Comparison of ENCODE assay signal across 1 cellular context in the genomic region with DNA sequence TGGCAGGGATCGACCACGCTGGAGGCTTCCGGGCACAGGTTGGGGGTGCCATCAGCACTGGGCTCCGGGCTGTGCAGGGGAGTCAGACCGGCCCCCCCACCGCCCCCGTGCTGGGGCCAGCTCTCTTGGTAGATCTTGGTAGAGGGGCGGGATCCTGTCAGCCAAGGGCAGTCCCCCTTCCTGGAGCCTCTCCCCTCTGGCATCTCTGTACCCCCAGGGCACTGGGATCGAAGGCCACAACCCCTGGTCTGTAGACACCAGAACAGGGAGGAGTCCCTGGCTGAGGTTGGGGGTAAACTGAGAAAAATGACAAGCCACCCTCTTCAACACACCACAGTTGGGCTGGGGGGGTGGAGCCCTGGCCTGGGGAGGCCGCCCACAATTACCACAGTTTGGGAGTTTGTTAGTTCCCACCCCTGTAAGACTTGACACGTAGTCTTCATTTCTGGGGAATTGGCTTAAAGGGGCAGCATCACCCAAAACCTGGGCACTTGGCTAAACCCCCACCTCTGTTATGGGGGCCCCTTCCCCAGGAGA.
TF ChIP-seq lines count a peak whose summit lies in the region.

No MANE protein-coding gene starts in this region.

TF ChIP-seq in HepG2, 621 proteins besides CTCF, POLR2A, EP300 and RAD21 (continued from another document):
- TF ChIP-seq, protein P1, sequence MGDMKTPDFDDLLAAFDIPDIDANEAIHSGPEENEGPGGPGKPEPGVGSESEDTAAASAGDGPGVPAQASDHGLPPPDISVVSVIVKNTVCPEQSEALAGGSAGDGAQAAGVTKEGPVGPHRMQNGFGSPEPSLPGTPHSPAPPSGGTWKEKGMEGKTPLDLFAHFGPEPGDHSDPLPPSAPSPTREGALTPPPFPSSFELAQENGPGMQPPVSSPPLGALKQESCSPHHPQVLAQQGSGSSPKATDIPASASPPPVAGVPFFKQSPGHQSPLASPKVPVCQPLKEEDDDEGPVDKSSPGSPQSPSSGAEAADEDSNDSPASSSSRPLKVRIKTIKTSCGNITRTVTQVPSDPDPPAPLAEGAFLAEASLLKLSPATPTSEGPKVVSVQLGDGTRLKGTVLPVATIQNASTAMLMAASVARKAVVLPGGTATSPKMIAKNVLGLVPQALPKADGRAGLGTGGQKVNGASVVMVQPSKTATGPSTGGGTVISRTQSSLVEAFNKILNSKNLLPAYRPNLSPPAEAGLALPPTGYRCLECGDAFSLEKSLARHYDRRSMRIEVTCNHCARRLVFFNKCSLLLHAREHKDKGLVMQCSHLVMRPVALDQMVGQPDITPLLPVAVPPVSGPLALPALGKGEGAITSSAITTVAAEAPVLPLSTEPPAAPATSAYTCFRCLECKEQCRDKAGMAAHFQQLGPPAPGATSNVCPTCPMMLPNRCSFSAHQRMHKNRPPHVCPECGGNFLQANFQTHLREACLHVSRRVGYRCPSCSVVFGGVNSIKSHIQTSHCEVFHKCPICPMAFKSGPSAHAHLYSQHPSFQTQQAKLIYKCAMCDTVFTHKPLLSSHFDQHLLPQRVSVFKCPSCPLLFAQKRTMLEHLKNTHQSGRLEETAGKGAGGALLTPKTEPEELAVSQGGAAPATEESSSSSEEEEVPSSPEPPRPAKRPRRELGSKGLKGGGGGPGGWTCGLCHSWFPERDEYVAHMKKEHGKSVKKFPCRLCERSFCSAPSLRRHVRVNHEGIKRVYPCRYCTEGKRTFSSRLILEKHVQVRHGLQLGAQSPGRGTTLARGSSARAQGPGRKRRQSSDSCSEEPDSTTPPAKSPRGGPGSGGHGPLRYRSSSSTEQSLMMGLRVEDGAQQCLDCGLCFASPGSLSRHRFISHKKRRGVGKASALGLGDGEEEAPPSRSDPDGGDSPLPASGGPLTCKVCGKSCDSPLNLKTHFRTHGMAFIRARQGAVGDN (CRISPR knock-in tag; IDR thresholded peaks at IDR 0.05): peak; percentile 37
- no peak for TF ChIP-seq BCL6 (CRISPR knock-in tag; IDR thresholded peaks at IDR 0.05)
- TF ChIP-seq, protein P2, sequence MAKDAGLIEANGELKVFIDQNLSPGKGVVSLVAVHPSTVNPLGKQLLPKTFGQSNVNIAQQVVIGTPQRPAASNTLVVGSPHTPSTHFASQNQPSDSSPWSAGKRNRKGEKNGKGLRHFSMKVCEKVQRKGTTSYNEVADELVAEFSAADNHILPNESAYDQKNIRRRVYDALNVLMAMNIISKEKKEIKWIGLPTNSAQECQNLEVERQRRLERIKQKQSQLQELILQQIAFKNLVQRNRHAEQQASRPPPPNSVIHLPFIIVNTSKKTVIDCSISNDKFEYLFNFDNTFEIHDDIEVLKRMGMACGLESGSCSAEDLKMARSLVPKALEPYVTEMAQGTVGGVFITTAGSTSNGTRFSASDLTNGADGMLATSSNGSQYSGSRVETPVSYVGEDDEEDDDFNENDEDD (CRISPR knock-in tag; IDR thresholded peaks at IDR 0.05; ENCODE audit: borderline replicate concordance): 0 out of 2 replicates have a peak, but pooled peaks have one; percentile 5
- TF ChIP-seq FOXO1 (CRISPR knock-in tag; IDR thresholded peaks at IDR 0.05): no peak
- no peak for TF ChIP-seq JDP2 (CRISPR knock-in tag; IDR thresholded peaks at IDR 0.05; ENCODE audit: borderline replicate concordance)
- TF ChIP-seq, protein P3, sequence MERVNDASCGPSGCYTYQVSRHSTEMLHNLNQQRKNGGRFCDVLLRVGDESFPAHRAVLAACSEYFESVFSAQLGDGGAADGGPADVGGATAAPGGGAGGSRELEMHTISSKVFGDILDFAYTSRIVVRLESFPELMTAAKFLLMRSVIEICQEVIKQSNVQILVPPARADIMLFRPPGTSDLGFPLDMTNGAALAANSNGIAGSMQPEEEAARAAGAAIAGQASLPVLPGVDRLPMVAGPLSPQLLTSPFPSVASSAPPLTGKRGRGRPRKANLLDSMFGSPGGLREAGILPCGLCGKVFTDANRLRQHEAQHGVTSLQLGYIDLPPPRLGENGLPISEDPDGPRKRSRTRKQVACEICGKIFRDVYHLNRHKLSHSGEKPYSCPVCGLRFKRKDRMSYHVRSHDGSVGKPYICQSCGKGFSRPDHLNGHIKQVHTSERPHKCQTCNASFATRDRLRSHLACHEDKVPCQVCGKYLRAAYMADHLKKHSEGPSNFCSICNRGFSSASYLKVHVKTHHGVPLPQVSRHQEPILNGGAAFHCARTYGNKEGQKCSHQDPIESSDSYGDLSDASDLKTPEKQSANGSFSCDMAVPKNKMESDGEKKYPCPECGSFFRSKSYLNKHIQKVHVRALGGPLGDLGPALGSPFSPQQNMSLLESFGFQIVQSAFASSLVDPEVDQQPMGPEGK (CRISPR knock-in tag; IDR thresholded peaks at IDR 0.05): peak; percentile 16; the same call in 1 of the 2 replicates
- TF ChIP-seq, protein P4, sequence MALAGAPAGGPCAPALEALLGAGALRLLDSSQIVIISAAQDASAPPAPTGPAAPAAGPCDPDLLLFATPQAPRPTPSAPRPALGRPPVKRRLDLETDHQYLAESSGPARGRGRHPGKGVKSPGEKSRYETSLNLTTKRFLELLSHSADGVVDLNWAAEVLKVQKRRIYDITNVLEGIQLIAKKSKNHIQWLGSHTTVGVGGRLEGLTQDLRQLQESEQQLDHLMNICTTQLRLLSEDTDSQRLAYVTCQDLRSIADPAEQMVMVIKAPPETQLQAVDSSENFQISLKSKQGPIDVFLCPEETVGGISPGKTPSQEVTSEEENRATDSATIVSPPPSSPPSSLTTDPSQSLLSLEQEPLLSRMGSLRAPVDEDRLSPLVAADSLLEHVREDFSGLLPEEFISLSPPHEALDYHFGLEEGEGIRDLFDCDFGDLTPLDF (CRISPR knock-in tag; IDR thresholded peaks at IDR 0.05): no peak
- TF ChIP-seq ZNF788 (CRISPR knock-in tag; IDR thresholded peaks at IDR 0.05; ENCODE audit: borderline replicate concordance): peak; percentile 3; the same call in 1 of the 2 replicates
- no peak for TF ChIP-seq PAF1 (CRISPR knock-in tag; IDR thresholded peaks at IDR 0.05)
- TF ChIP-seq HOXA3 (CRISPR knock-in tag; IDR thresholded peaks at IDR 0.05): no peak
- TF ChIP-seq, protein P5, sequence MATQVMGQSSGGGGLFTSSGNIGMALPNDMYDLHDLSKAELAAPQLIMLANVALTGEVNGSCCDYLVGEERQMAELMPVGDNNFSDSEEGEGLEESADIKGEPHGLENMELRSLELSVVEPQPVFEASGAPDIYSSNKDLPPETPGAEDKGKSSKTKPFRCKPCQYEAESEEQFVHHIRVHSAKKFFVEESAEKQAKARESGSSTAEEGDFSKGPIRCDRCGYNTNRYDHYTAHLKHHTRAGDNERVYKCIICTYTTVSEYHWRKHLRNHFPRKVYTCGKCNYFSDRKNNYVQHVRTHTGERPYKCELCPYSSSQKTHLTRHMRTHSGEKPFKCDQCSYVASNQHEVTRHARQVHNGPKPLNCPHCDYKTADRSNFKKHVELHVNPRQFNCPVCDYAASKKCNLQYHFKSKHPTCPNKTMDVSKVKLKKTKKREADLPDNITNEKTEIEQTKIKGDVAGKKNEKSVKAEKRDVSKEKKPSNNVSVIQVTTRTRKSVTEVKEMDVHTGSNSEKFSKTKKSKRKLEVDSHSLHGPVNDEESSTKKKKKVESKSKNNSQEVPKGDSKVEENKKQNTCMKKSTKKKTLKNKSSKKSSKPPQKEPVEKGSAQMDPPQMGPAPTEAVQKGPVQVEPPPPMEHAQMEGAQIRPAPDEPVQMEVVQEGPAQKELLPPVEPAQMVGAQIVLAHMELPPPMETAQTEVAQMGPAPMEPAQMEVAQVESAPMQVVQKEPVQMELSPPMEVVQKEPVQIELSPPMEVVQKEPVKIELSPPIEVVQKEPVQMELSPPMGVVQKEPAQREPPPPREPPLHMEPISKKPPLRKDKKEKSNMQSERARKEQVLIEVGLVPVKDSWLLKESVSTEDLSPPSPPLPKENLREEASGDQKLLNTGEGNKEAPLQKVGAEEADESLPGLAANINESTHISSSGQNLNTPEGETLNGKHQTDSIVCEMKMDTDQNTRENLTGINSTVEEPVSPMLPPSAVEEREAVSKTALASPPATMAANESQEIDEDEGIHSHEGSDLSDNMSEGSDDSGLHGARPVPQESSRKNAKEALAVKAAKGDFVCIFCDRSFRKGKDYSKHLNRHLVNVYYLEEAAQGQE (IDR thresholded peaks at IDR 0.05; ENCODE audit: borderline replicate concordance in 1 of 2, low read depth in 1 of 2, low read length in 2 of 2): no peak
- no peak for TF ChIP-seq NR3C1 (CRISPR knock-in tag; IDR thresholded peaks at IDR 0.05)
- TF ChIP-seq EZH2 (conservative IDR thresholded peaks at IDR 0.05; ENCODE audit: low read depth, low read length): no peak
- TF ChIP-seq SALL1 (CRISPR knock-in tag; IDR thresholded peaks at IDR 0.05): no peak
